1 cellular context compared by ENCODE assay signal in the genomic region with DNA sequence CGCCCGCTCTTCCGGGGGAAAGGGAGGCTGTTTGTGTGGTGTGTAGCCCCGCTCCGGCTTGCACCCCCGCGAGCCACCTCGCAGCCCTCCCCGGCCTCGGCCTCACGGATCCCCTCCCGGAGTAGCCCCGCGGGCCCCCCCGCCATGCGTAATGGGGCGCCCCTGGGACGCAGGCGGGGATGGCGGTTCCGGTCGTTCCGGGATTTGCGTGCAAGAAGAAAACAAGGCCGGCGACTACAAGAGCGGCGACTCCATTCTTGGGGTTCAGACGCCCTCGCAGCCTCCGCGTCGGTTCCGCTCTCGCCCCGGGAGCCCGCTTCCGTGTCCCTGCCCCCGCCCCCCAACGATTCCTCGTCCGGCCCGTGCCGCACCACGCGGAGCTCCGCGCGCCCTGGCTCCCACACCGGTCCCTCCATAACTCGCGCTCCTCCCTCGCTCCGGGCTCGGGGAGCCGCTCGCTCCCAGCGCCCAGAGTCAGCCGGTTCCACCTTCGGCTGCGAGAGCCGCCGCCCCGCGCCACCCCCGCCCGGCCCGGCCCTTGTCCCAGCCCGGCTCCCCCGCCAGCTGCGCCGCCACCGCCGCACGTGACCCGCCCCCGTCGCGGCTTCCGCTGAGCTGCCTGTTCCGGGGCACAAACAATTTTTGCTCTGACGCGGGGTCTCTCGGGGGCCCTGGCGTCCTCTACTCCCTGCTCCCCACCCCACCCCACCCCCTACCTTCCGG.
TF ChIP-seq lines count a peak whose summit lies in the region.

No MANE protein-coding gene starts in this region.

TF ChIP-seq in IMR-90, 13 proteins besides CTCF, POLR2A, EP300 and RAD21:
- TF ChIP-seq BHLHE40 (IDR thresholded peaks at IDR 0.05; ENCODE audit: low read depth, low read length) (peak; percentile 72), USF2 (IDR thresholded peaks at IDR 0.05; ENCODE audit: low read depth, low read length) (peak; percentile 72), CHD1 (IDR thresholded peaks at IDR 0.05; ENCODE audit: low read depth, low read length) (no peak), MXI1 (IDR thresholded peaks at IDR 0.05; ENCODE audit: borderline replicate concordance, low read depth, low read length) (no peak)
